6 cellular contexts compared by ENCODE assay signal in genomic region chr11:64854157-64854533, GRCh38. TPM values are rescaled to one million over a fixed set of nuclear protein-coding genes. Genes with fewer than 3 reads are reported as not detected.
A peak's percentile ranks its signal among the peaks of the same experiment; 100 is the strongest.
DNase-seq lines count a peak whose midpoint lies in the region; ATAC-seq and TF ChIP-seq lines count a peak whose summit lies in the region.

No MANE protein-coding gene starts in this region.

- no peak for ATAC-seq in lower lobe of right lung

- H3K36me3 ChIP-seq in ACC112 (ENCODE audit: insufficient read depth, low read length) (peaks cover 10% of the 10 kb centered on the region; the same call in 1 of the 2 replicates), Peyer's patch (peaks cover 0 to 39% (median 0%) of the 10 kb centered on the region in 3 donors), lower lobe of right lung (peaks cover 38% of the 10 kb centered on the region)

- TF ChIP-seq POLR2A in Peyer's patch (IDR thresholded peaks at IDR 0.05), result no peak

- H2AFZ ChIP-seq in ACC112 (ENCODE audit: low read length, unreplicated experiment), result no peak overlapping the region

- H3K79me2 ChIP-seq in ACC112 (ENCODE audit: control insufficient read depth, insufficient read depth, low read length, unreplicated experiment), result peaks cover 5% of the 10 kb centered on the region

- H3K4me1 ChIP-seq in ACC112 (ENCODE audit: control insufficient read depth, insufficient read depth, low read length, unreplicated experiment) (peaks cover 38% of the 10 kb centered on the region), Peyer's patch (peaks cover 29 to 98% (median 90%) of the 10 kb centered on the region in 4 donors), lower lobe of right lung (peaks cover 100% of the 10 kb centered on the region)

- H3K27ac ChIP-seq in ACC112 (ENCODE audit: low read depth, low read length), result peak overlapping the region; percentile 90; the same call in 1 of the 2 replicates
- peak overlapping the region; percentile 78 to 95 (median 88) for H3K27ac ChIP-seq in Peyer's patch
- H3K27ac ChIP-seq in lower lobe of right lung, result peak overlapping the region; percentile 84

- no peak for DNase-seq in Peyer's patch
- no peak for DNase-seq in lower lobe of right lung
- DNase-seq in NCI-H446 (lab: John Stamatoyannopoulos, UW), result no peak
- DNase-seq in NCI-H2081 treated with DMSO at 0.1 percent for 48 hours (lab: John Stamatoyannopoulos, UW), result no peak
- DNase-seq in NCI-H526 treated with DMSO at 0.1 percent for 48 hours (lab: John Stamatoyannopoulos, UW), result no peak

- H3K9me3 ChIP-seq in Peyer's patch, result peaks cover 0 to 2% (median 0%) of the 10 kb centered on the region in 4 donors
- no peaks in the 10 kb centered on the region for H3K9me3 ChIP-seq in lower lobe of right lung

- TF ChIP-seq CTCF in Peyer's patch (IDR thresholded peaks at IDR 0.05) (no peak), lower lobe of right lung (IDR thresholded peaks at IDR 0.05) (no peak)

- H3K27me3 ChIP-seq in ACC112 (ENCODE audit: insufficient read depth, low read length) (no peaks in the 10 kb centered on the region), Peyer's patch (no peaks in the 10 kb centered on the region), lower lobe of right lung (ENCODE audit: low read depth) (no peaks in the 10 kb centered on the region)

- H3K4me3 ChIP-seq in ACC112 (ENCODE audit: low read depth, low read length) (no peak overlapping the region; the same call in 1 of the 2 replicates), Peyer's patch (no peak overlapping the region), lower lobe of right lung (no peak overlapping the region)

- intact Hi-C loops in lower lobe of right lung (cut with DNase I), result no loop called here

RNA-seq across cellular contexts. Expression of gene CDC42BPG, which starts 9.7 kb away (rescaled TPM):
- 10 to 100 TPM; 25.6 to 78.6 (median 52.1) TPM for total RNA-seq in Peyer's patch
- total RNA-seq in lower lobe of right lung, result 16.3 TPM

RNA-seq across cellular contexts. Expression of gene EHD1, which starts 24.3 kb away (rescaled TPM):
- 100 to 1,000 TPM in 2 of 4 donors, 10 to 100 TPM in 2; 56.2 to 185 (median 98.6) TPM for total RNA-seq in Peyer's patch
- total RNA-seq in lower lobe of right lung, result 73.4 TPM

RNA-seq across cellular contexts. Expression of gene MEN1, which starts 43.8 kb away (rescaled TPM):
- total RNA-seq in Peyer's patch (10 to 100 TPM; 20.3 to 47.0 (median 31.9) TPM), lower lobe of right lung (22.7 TPM)

RNA-seq across cellular contexts. Expression of gene MAP4K2, which starts 51.1 kb away (rescaled TPM):
- total RNA-seq in Peyer's patch, result 10 to 100 TPM in 3 of 4 donors, 1 to 10 TPM in 1; 3.3 to 34.7 (median 20.3) TPM
- 29.1 TPM for total RNA-seq in lower lobe of right lung
